Comparison of ENCODE assay signal across 35 cellular contexts in the genomic region with DNA sequence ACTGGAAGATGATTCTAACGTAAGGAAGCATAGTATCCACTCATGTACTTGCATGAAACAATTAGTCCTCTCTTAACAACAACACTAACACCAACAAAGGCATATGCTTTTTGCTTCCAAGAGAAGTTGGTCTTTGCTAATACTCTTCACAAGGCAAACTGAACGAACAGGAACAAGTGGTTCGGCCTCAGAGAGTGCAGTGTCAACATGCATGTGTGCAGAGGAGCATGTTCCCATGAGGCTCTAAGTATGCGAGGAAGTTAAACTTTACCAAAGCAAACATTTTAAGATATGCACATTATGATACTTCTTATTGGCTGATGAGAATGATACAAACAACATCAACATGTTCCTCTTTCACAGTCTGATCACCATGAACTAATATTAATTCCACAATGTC.
"Had no signal": no experiment of that assay in that cellular context is flagged by ENCODE, and none has a peak within 500 bp of the region (broad histone marks: within the 10 kb centered on the region; RNA-seq: fewer than 3 reads in every experiment).

No MANE protein-coding gene starts in this region.

- H3K4me1 ChIP-seq: sigmoid colon, tibial nerve had no signal

- DNase-seq: activated CD4-positive, alpha-beta memory T cell treated with anti-CD3 and anti-CD28 coated beads for 36 hours; activated CD4-positive, alpha-beta T cell treated with anti-CD3 and anti-CD28 coated beads, Interleukin-2, amount 10 ng/mL, durations not matched to agents 24 days and 14 days; activated CD8-positive, alpha-beta memory T cell treated with anti-CD3 and anti-CD28 coated beads, Interleukin-2, amount 50 U/mL, for 4 hours; activated gamma-delta T cell; activated naive CD4-positive, alpha-beta T cell treated with anti-CD3 and anti-CD28 coated beads, Interleukin-2, amount 50 U/mL, for 16 hours; activated T-cell treated with anti-CD3 and anti-CD28 coated beads, Interleukin-2, amount 50 U/mL, for 1 hour; amniotic stem cell; brain microvascular endothelial cell; central memory CD4-positive, alpha-beta T cell; endodermal cell; esophagus squamous epithelium; foreskin melanocyte; heart right ventricle; kidney glomerular epithelial cell; left ventricle myocardium inferior; midbrain; naive thymus-derived CD4-positive, alpha-beta T cell; ovary; retina; sigmoid colon; stimulated activated CD4-positive, alpha-beta T cell treated with anti-CD3 and anti-CD28 coated beads, Interleukin-1b, Interleukin-23, amount 100 ng/mL, for 48 hours; stimulated activated CD4-positive, alpha-beta T cell treated with anti-CD3 and anti-CD28 coated beads, Interleukin-4, amount 100 ng/mL, for 4 hours; stimulated activated CD8-positive, alpha-beta memory T cell treated with anti-CD3 and anti-CD28 coated beads, Interleukin-4, amount 100 ng/mL, for 48 hours; T-helper 1 cell; WERI-Rb-1 had no signal

- H3K4me1 Mint-ChIP-seq: activated CD4-positive, alpha-beta T cell treated with anti-CD3 and anti-CD28 coated beads, Interleukin-2, amount 10 ng/mL, durations not matched to agents 24 days and 14 days; memory B cell; naive thymus-derived CD4-positive, alpha-beta T cell; stimulated activated memory B cell treated with anti-CD40 and anti-IgM and Interleukin-4, amounts not matched to agents 10 μg/mL and 1 μg/mL and 100 μg/mL, for 72 hours had no signal

- H3K36me3 Mint-ChIP-seq: activated CD4-positive, alpha-beta memory T cell treated with anti-CD3 and anti-CD28 coated beads for 36 hours; memory B cell; naive thymus-derived CD4-positive, alpha-beta T cell; stimulated activated memory B cell treated with anti-CD40 and anti-IgM and Interleukin-4, amounts not matched to agents 10 μg/mL and 1 μg/mL and 100 μg/mL, for 72 hours had no signal

- FAIRE-seq: astrocyte, TTC549, urothelium cell line had no signal

- H3K27ac Mint-ChIP-seq: activated CD4-positive, alpha-beta memory T cell treated with anti-CD3 and anti-CD28 coated beads for 36 hours; activated CD4-positive, alpha-beta T cell treated with anti-CD3 and anti-CD28 coated beads, Interleukin-2, amount 10 ng/mL, durations not matched to agents 24 days and 14 days; endodermal cell; memory B cell; naive thymus-derived CD4-positive, alpha-beta T cell; progenitor cell of endocrine pancreas; stimulated activated memory B cell treated with anti-CD40 and anti-IgM and Interleukin-4, amounts not matched to agents 10 μg/mL and 1 μg/mL and 100 μg/mL, for 72 hours had no signal

- H3K9me3 Mint-ChIP-seq: activated CD4-positive, alpha-beta memory T cell treated with anti-CD3 and anti-CD28 coated beads for 36 hours; activated CD4-positive, alpha-beta T cell treated with anti-CD3 and anti-CD28 coated beads, Interleukin-2, amount 10 ng/mL, durations not matched to agents 24 days and 14 days; endodermal cell; stimulated activated memory B cell treated with anti-CD40 and anti-IgM and Interleukin-4, amounts not matched to agents 10 μg/mL and 1 μg/mL and 100 μg/mL, for 72 hours had no signal

- H3K27me3 Mint-ChIP-seq: activated CD4-positive, alpha-beta T cell treated with anti-CD3 and anti-CD28 coated beads, Interleukin-2, amount 10 ng/mL, durations not matched to agents 24 days and 14 days; stimulated activated memory B cell treated with anti-CD40 and anti-IgM and Interleukin-4, amounts not matched to agents 10 μg/mL and 1 μg/mL and 100 μg/mL, for 72 hours had no signal

- H3K9me3 ChIP-seq: esophagus squamous epithelium, heart right ventricle, ovary, sigmoid colon, suprapubic skin had no signal

- H3K36me3 ChIP-seq: brain microvascular endothelial cell, esophagus squamous epithelium, heart right ventricle, left ventricle myocardium inferior, ovary, sigmoid colon, suprapubic skin, tibial nerve, WERI-Rb-1 had no signal

- H3K4me3 ChIP-seq: esophagus squamous epithelium, heart right ventricle, left ventricle myocardium inferior, ovary, sigmoid colon, smooth muscle cell, suprapubic skin, tibial nerve had no signal

- ATAC-seq: activated CD4-positive, CD25-positive, alpha-beta regulatory T cell treated with anti-CD3 and anti-CD28 coated beads, Interleukin-2, amount 50 U/mL, for 24 hours; naive thymus-derived CD4-positive, alpha-beta T cell; stimulated activated memory B cell treated with anti-CD40 and anti-IgM and Interleukin-4, amounts not matched to agents 10 μg/mL and 1 μg/mL and 100 μg/mL, for 72 hours had no signal

- H3K27ac ChIP-seq: brain microvascular endothelial cell, heart right ventricle, left ventricle myocardium inferior, ovary, sigmoid colon, suprapubic skin, tibial nerve, WERI-Rb-1 had no signal

- H3K27me3 ChIP-seq: brain microvascular endothelial cell, ovary, tibial nerve had no signal

- H3K4me3 Mint-ChIP-seq: activated CD4-positive, alpha-beta memory T cell treated with anti-CD3 and anti-CD28 coated beads for 36 hours; activated CD4-positive, alpha-beta T cell treated with anti-CD3 and anti-CD28 coated beads, Interleukin-2, amount 10 ng/mL, durations not matched to agents 24 days and 14 days; endodermal cell; memory B cell; naive thymus-derived CD4-positive, alpha-beta T cell; stimulated activated memory B cell treated with anti-CD40 and anti-IgM and Interleukin-4, amounts not matched to agents 10 μg/mL and 1 μg/mL and 100 μg/mL, for 72 hours had no signal
